Comparison of ENCODE assay signal across 10 cellular contexts in genomic region chr12:88391556-88391955, GRCh38.
DNase-seq lines count a peak whose midpoint lies in the region; ATAC-seq and TF ChIP-seq lines count a peak whose summit lies in the region.
"Had no signal": no experiment of that assay in that cellular context is flagged by ENCODE, and none has a peak within 500 bp of the region (broad histone marks: within the 10 kb centered on the region; RNA-seq: fewer than 3 reads in every experiment).

No MANE protein-coding gene starts in this region.

- H3K27me3 ChIP-seq in colonic mucosa (no peaks in the 10 kb centered on the region), suprapubic skin (no peaks in the 10 kb centered on the region)

- 7% methylated on average over 1 of the region's 1 CpG for WGBS in suprapubic skin

- H3K27ac ChIP-seq in colonic mucosa (no peak overlapping the region), suprapubic skin (no peak overlapping the region)

- peaks cover 14% of the 10 kb centered on the region for H3K27me3 Mint-ChIP-seq in activated CD4-positive, alpha-beta T cell treated with anti-CD3 and anti-CD28 coated beads for 36 hours

- in situ Hi-C loops in astrocyte of the spinal cord (cut with HindIII; ENCODE audit: low sequenced_read_pairs): no loop called here

- TF ChIP-seq EP300 in suprapubic skin (IDR thresholded peaks at IDR 0.05): no peak

- intact Hi-C loops in activated CD4-positive, alpha-beta T cell treated with anti-CD3 and anti-CD28 coated beads for 36 hours (cut with DNase I, micrococcal nuclease): loop anchor here (1.0 to 5.0 kb wide), 5 partner anchors 92 to 279 kb away; no protein-coding TSS in a partner anchor
- intact Hi-C loops in colonic mucosa (cut with DNase I): no loop called here

- no peaks in the 10 kb centered on the region for H3K4me1 ChIP-seq in colonic mucosa
- H3K4me1 ChIP-seq in suprapubic skin: peaks cover 3% of the 10 kb centered on the region

- peaks cover 2% of the 10 kb centered on the region for H3K9me3 Mint-ChIP-seq in activated CD4-positive, alpha-beta T cell treated with anti-CD3 and anti-CD28 coated beads for 36 hours (ENCODE audit: low read depth)

- H3K4me3 ChIP-seq in astrocyte of the spinal cord (ENCODE audit: low read depth, low read length): no peak overlapping the region
- H3K4me3 ChIP-seq in colonic mucosa: no peak overlapping the region
- no peak overlapping the region for H3K4me3 ChIP-seq in suprapubic skin

- H3K27ac Mint-ChIP-seq in activated CD4-positive, alpha-beta T cell treated with anti-CD3 and anti-CD28 coated beads for 36 hours: no peak overlapping the region
- H3K27ac Mint-ChIP-seq: activated naive CD8-positive, alpha-beta T cell had no signal

- POLR2A ChIA-PET in activated CD4-positive, alpha-beta T cell treated with anti-CD3 and anti-CD28 coated beads for 36 hours (lab: Charles Lee): no interaction called here

- no peak overlapping the region for H3K4me3 Mint-ChIP-seq in activated CD4-positive, alpha-beta T cell treated with anti-CD3 and anti-CD28 coated beads for 36 hours
- H3K4me3 Mint-ChIP-seq: activated naive CD8-positive, alpha-beta T cell had no signal

- no peaks in the 10 kb centered on the region for H3K36me3 Mint-ChIP-seq in activated CD4-positive, alpha-beta T cell treated with anti-CD3 and anti-CD28 coated beads for 36 hours (ENCODE audit: low read depth)
- H3K36me3 Mint-ChIP-seq: activated naive CD8-positive, alpha-beta T cell had no signal

- peaks cover 11% of the 10 kb centered on the region for H3K4me1 Mint-ChIP-seq in activated CD4-positive, alpha-beta T cell treated with anti-CD3 and anti-CD28 coated beads for 36 hours

- CTCF ChIA-PET in activated CD4-positive, alpha-beta T cell treated with anti-CD3 and anti-CD28 coated beads for 36 hours (lab: Charles Lee): no interaction called here

- no peak for TF ChIP-seq POLR2A in suprapubic skin (IDR thresholded peaks at IDR 0.05)

- peak; percentile 95 for ATAC-seq in activated CD4-positive, alpha-beta T cell treated with anti-CD3 and anti-CD28 coated beads for 36 hours
- peak; percentile 66 for ATAC-seq in HG03354 (IDR thresholded peaks at IDR 0.05; ENCODE audit: poor library complexity, severe bottlenecking, unreplicated experiment)
- peak; percentile 69 for ATAC-seq in stimulated activated naive CD8-positive, alpha-beta T cell treated with anti-CD3 and anti-CD28 coated beads, Interleukin-15, Interleukin-2, amounts not matched to agents 100 U/mL and 50 U/mL, for 24 hours

- no peak for DNase-seq in activated CD4-positive, alpha-beta T cell treated with anti-CD3 and anti-CD28 coated beads for 36 hours
- no peak for DNase-seq in activated CD4-positive, alpha-beta T cell treated with anti-CD3 and anti-CD28 coated beads, Interleukin-2, amount 50 U/mL, for 4 hours
- DNase-seq in astrocyte of the spinal cord (ENCODE audit: low read depth, low spot score) (peak; percentile 92), NCI-H2081 (lab: John Stamatoyannopoulos, UW) (no peak), colonic mucosa (no peak), suprapubic skin (ENCODE audit: low spot score in 2 of 2) (no peak)
- DNase-seq in stimulated activated naive CD8-positive, alpha-beta T cell treated with anti-CD3 and anti-CD28 coated beads, Interleukin-15, Interleukin-2, amounts not matched to agents 100 U/mL and 50 U/mL, for 24 hours: no peak
- DNase-seq: RPMI8226 had no signal

- no peaks in the 10 kb centered on the region for H3K9me3 ChIP-seq in colonic mucosa
- H3K9me3 ChIP-seq in suprapubic skin: no peaks in the 10 kb centered on the region

- H3K36me3 ChIP-seq in colonic mucosa (no peaks in the 10 kb centered on the region), suprapubic skin (no peaks in the 10 kb centered on the region)

- no peak overlapping the region for H3K9ac ChIP-seq in colonic mucosa (ENCODE audit: low read depth in 2 of 2, low read length in 2 of 2)

- no peak for TF ChIP-seq CTCF in astrocyte of the spinal cord (IDR thresholded peaks at IDR 0.05; ENCODE audit: low read depth, low read length)
- no peak for TF ChIP-seq CTCF in colonic mucosa (IDR thresholded peaks at IDR 0.05)
- no peak for TF ChIP-seq CTCF in suprapubic skin (IDR thresholded peaks at IDR 0.05)
